In genomic region chr2:200135082-200135481, GRCh38 we compare ENCODE assay signal across 15 cellular contexts.
DNase-seq lines count a peak whose midpoint lies in the region; ATAC-seq, FAIRE-seq and TF ChIP-seq lines count a peak whose summit lies in the region.
"Had no signal": no experiment of that assay in that cellular context is flagged by ENCODE, and none has a peak within 500 bp of the region (broad histone marks: within the 10 kb centered on the region; RNA-seq: fewer than 3 reads in every experiment).

No MANE protein-coding gene starts in this region.

- H3K23me2 ChIP-seq in H1 (ENCODE audit: low read depth, low read length) = no peaks in the 10 kb centered on the region

- H3K27ac ChIP-seq in HUES48 (ENCODE audit: low read depth, low read length) = peak overlapping the region; percentile 82
- no peak overlapping the region; the same call in 1 of the 2 replicates for H3K27ac ChIP-seq in H1 (ENCODE audit: low read depth, low read length)

- no peak overlapping the region for H2BK15ac ChIP-seq in H1 (ENCODE audit: low read length)

- no peak overlapping the region for H3K4me2 ChIP-seq in H1 (ENCODE audit: insufficient read depth in 1 of 2, low read depth in 2 of 2, low read length in 2 of 2)

- H3K79me1 ChIP-seq in H1 (ENCODE audit: low read depth, low read length) = no peaks in the 10 kb centered on the region

- DNase-seq in WTC11 (ENCODE audit: low spot score) = no peak
- no peak for DNase-seq in H1 (ENCODE audit: low read depth in 1 of 2, low spot score in 2 of 2)
- no peak for DNase-seq in stimulated activated CD8-positive, alpha-beta memory T cell treated with anti-CD3 and anti-CD28 coated beads, Interleukin-4, amount 100 ng/mL, for 48 hours
- no peak for DNase-seq in MV-4-11 (lab: John Stamatoyannopoulos, UW)
- no peak for DNase-seq in OCI-M2 (lab: John Stamatoyannopoulos, UW; ENCODE audit: unreplicated experiment)
- DNase-seq: C1 segment of cervical spinal cord; Caco-2; CD8-positive, alpha-beta T cell; DMS153; DND-41; H9 had no signal

- no peak overlapping the region for H2BK12ac ChIP-seq in H1 (ENCODE audit: low read depth, low read length)

- H3K36me3 ChIP-seq in HUES48 (ENCODE audit: control insufficient read depth, insufficient read depth, low read length) (peaks cover 5% of the 10 kb centered on the region; the same call in 1 of the 2 replicates), H1 (ENCODE audit: control insufficient read depth in 2 of 4, insufficient read depth in 4 of 4, low read length in 3 of 4) (peaks cover 0 to 9% (median 2%) of the 10 kb centered on the region in 4 experiments; a peak in 3 of 8 replicates)

- no peak overlapping the region for H2BK5ac ChIP-seq in H1 (ENCODE audit: low read depth, low read length)

- 96% methylated on average over 3 of the region's 3 CpGs; no CpG with 5 or more reads in 1 of the 2 experiments for WGBS in H1 (ENCODE audit: extremely low coverage in 1 of 2, insufficient coverage in 1 of 2, insufficient read length in 1 of 2, insufficient replicate concordance in 2 of 2, low coverage in 1 of 2, low lambda C conversion rate in 2 of 2, missing lambda C conversion rate in 1 of 2), 2 experiments

- CTCF ChIA-PET in WTC11 (lab: Charles Lee) (no interaction called here), H1 (lab: Charles Lee; ENCODE audit: partially characterized antibody) (interaction anchor here (0.7 to 3.0 kb wide), 5 partner anchors 19 to 155 kb away, joined by 3 to 10 read pairs (median 4); no protein-coding TSS in a partner anchor)

- H3K4me3 ChIP-seq in HUES48 (ENCODE audit: low read depth, low read length) (peak overlapping the region; percentile 23; the same call in 1 of the 2 replicates), H1 (ENCODE audit: extremely low read depth in 1 of 4, insufficient read depth in 2 of 4, low read depth in 3 of 4, low read length in 4 of 4) (peak overlapping the region in 1 of 4 experiments; percentile 22; a peak in 1 of 8 replicates)

- no peak overlapping the region for H2BK120ac ChIP-seq in H1 (replicated peaks; ENCODE audit: low read depth, low read length)

- H2AFZ ChIP-seq in H1 (ENCODE audit: low read length) = no peak overlapping the region

- peaks cover 26% of the 10 kb centered on the region for H3K36me3 Mint-ChIP-seq in WTC11
- H3K36me3 Mint-ChIP-seq: CD8-positive, alpha-beta T cell had no signal

- H3K27me3 ChIP-seq in HUES48 (ENCODE audit: control insufficient read depth, insufficient read depth, low read length) (no peaks in the 10 kb centered on the region), H1 (replicated peaks in 1 of 4; ENCODE audit: control insufficient read depth in 3 of 4, extremely low read depth in 1 of 4, insufficient read depth in 3 of 4, low read length in 3 of 4) (no peaks in the 10 kb centered on the region)

- no peak overlapping the region for H3K4ac ChIP-seq in H1 (replicated peaks; ENCODE audit: insufficient read length, low read depth, low read length)

- ATAC-seq in WTC11 = no peak
- ATAC-seq: CD8-positive, alpha-beta T cell; HCT116 had no signal

- H3K27me3 Mint-ChIP-seq in WTC11 (ENCODE audit: low read depth) = no peaks in the 10 kb centered on the region

- no peak overlapping the region for H3K14ac ChIP-seq in H1 (ENCODE audit: insufficient read length)

- no peak overlapping the region for H3K56ac ChIP-seq in H1 (replicated peaks; ENCODE audit: insufficient read length, low read depth, low read length)

- peaks cover 18% of the 10 kb centered on the region for H3K9me3 ChIP-seq in HUES48 (ENCODE audit: control insufficient read depth, insufficient read depth, low read length)
- peaks cover 15 to 16% of the 10 kb centered on the region in 2 experiments for H3K9me3 ChIP-seq in H1 (ENCODE audit: insufficient read depth in 2 of 2, low read depth in 1 of 2, low read length in 1 of 2)
- H3K9me3 ChIP-seq: Caco-2 had no signal

- no peak overlapping the region for H4K91ac ChIP-seq in H1 (replicated peaks; ENCODE audit: insufficient read length, low read length)

- TF ChIP-seq RAD21 in H1 (IDR thresholded peaks at IDR 0.05 in 1 of 2, conservative IDR thresholded peaks at IDR 0.05 in 1 of 2; ENCODE audit: low read depth in 2 of 2, low read length in 2 of 2) = no peak

- H3K18ac ChIP-seq in H1 (ENCODE audit: extremely low read depth, low read length) = no peak overlapping the region

- FAIRE-seq in H1 (lab: Jason Lieb, UNC) = no peak
- FAIRE-seq: G401.6, GM12892 had no signal

- H3K27ac Mint-ChIP-seq in WTC11 = peak overlapping the region; percentile 91; the same call in 1 of the 2 replicates
- H3K27ac Mint-ChIP-seq: CD8-positive, alpha-beta T cell had no signal

- H4K8ac ChIP-seq in H1 (ENCODE audit: extremely low read depth, insufficient read depth, low read length) = no peak overlapping the region

- no peaks in the 10 kb centered on the region for H3K79me2 ChIP-seq in H1 (ENCODE audit: control insufficient read depth in 1 of 2, insufficient read depth in 2 of 2, low read length in 2 of 2)

- 0 out of 2 replicates have a peak overlapping the region, but pooled peaks have one; percentile 49 for H2BK20ac ChIP-seq in H1 (ENCODE audit: low read length)

- no peak for TF ChIP-seq CTCF in WTC11 (IDR thresholded peaks at IDR 0.05)
- no peak for TF ChIP-seq CTCF in H1 (IDR thresholded peaks at IDR 0.05; ENCODE audit: control extremely low read depth in 1 of 3, insufficient read depth in 1 of 3, low read depth in 1 of 3, low read length in 3 of 3)

- no peak overlapping the region for H3K23ac ChIP-seq in H1 (ENCODE audit: insufficient read length)

- no peak for TF ChIP-seq POLR2A in H1 (IDR thresholded peaks at IDR 0.05; ENCODE audit: control extremely low read depth in 1 of 2, low read depth in 2 of 2, low read length in 2 of 2)

- H3K9ac ChIP-seq in HUES48 (ENCODE audit: low read depth, low read length) (no peak overlapping the region), H1 (replicated peaks in 1 of 4; ENCODE audit: extremely low read depth in 1 of 4, low read depth in 3 of 4, low read length in 3 of 4) (no peak overlapping the region)

- TF ChIP-seq EP300 in H1 (IDR thresholded peaks at IDR 0.05; ENCODE audit: borderline replicate concordance in 1 of 2, low read depth in 2 of 2, low read length in 2 of 2) = no peak

- H3K9me3 Mint-ChIP-seq in WTC11 = peaks cover 25% of the 10 kb centered on the region
- H3K9me3 Mint-ChIP-seq: CD8-positive, alpha-beta T cell had no signal

- no peak overlapping the region for H4K5ac ChIP-seq in H1 (ENCODE audit: insufficient read length, low read depth, low read length)

- no peaks in the 10 kb centered on the region for H4K20me1 ChIP-seq in H1 (replicated peaks in 1 of 2; ENCODE audit: control insufficient read depth in 1 of 2, insufficient read depth in 2 of 2, low read length in 2 of 2)

- no peak overlapping the region for H3K4me3 Mint-ChIP-seq in WTC11
- H3K4me3 Mint-ChIP-seq: CD8-positive, alpha-beta T cell; H9 had no signal

- H3K4me1 ChIP-seq in HUES48 (ENCODE audit: control insufficient read depth, insufficient read depth, low read length) (peaks cover 32% of the 10 kb centered on the region), H1 (replicated peaks in 1 of 4; ENCODE audit: control insufficient read depth in 3 of 4, insufficient read depth in 4 of 4, low read length in 3 of 4) (peaks cover 0 to 7% (median 4%) of the 10 kb centered on the region in 4 experiments; a peak in 4 of 7 replicates)

- peaks cover 49% of the 10 kb centered on the region for H3K4me1 Mint-ChIP-seq in WTC11

- POLR2A ChIA-PET in WTC11 (lab: Charles Lee) = no interaction called here
- POLR2A ChIA-PET in H1 (lab: Charles Lee; ENCODE audit: partially characterized antibody) = no interaction called here

- H2AK5ac ChIP-seq in H1 (ENCODE audit: low read depth, low read length) = no peak overlapping the region

TF ChIP-seq in WTC11, 78 proteins besides CTCF, POLR2A, EP300 and RAD21:
- no peak for TF ChIP-seq NFYB (CRISPR knock-in tag; conservative IDR thresholded peaks at IDR 0.05; ENCODE audit: low read depth)
- TF ChIP-seq ESRRA (CRISPR knock-in tag; IDR thresholded peaks at IDR 0.05; ENCODE audit: borderline replicate concordance) = no peak
- TF ChIP-seq FOXJ3 (CRISPR knock-in tag; IDR thresholded peaks at IDR 0.05; ENCODE audit: borderline replicate concordance) = no peak
- TF ChIP-seq GABPB1 (CRISPR knock-in tag; IDR thresholded peaks at IDR 0.05) = no peak
- no peak for TF ChIP-seq ETV6 (CRISPR knock-in tag; IDR thresholded peaks at IDR 0.05)
- TF ChIP-seq SMAD4 (CRISPR knock-in tag; IDR thresholded peaks at IDR 0.05) = no peak

TF ChIP-seq in H1, 55 proteins besides CTCF, POLR2A, EP300 and RAD21:
- no peak for TF ChIP-seq EZH2 (IDR thresholded peaks at IDR 0.05; ENCODE audit: low read depth, low read length, severe bottlenecking)
- TF ChIP-seq ATF3 (IDR thresholded peaks at IDR 0.05; ENCODE audit: insufficient read depth, low read depth, low read length) = no peak
- no peak for TF ChIP-seq MAFK (IDR thresholded peaks at IDR 0.05; ENCODE audit: low read depth, low read length)
- TF ChIP-seq TBP (IDR thresholded peaks at IDR 0.05; ENCODE audit: low read depth, low read length) = no peak
- no peak for TF ChIP-seq SRF (IDR thresholded peaks at IDR 0.05; ENCODE audit: low read depth, low read length)
- no peak for TF ChIP-seq RNF2 (IDR thresholded peaks at IDR 0.05; ENCODE audit: borderline replicate concordance, low read depth, low read length, missing control alignments, poor library complexity, severe bottlenecking)
- no peak for TF ChIP-seq EGR1 (IDR thresholded peaks at IDR 0.05; ENCODE audit: borderline replicate concordance, low read depth, low read length)
- TF ChIP-seq KDM1A (IDR thresholded peaks at IDR 0.05; ENCODE audit: borderline replicate concordance, low read length) = no peak
- TF ChIP-seq CTBP2 (IDR thresholded peaks at IDR 0.05; ENCODE audit: borderline replicate concordance, insufficient read depth, insufficient read length, low read length) = no peak
- TF ChIP-seq PHF8 (conservative IDR thresholded peaks at IDR 0.05; ENCODE audit: low read depth, low read length) = no peak
- TF ChIP-seq JUND (IDR thresholded peaks at IDR 0.05; ENCODE audit: low read length) = no peak
- no peak for TF ChIP-seq SIRT6 (IDR thresholded peaks at IDR 0.05; ENCODE audit: low read length)
